Comparison of ENCODE assay signal across 23 cellular contexts in genomic region chr7:39360766-39361165, GRCh38.
"Had no signal": no experiment of that assay in that cellular context is flagged by ENCODE, and none has a peak within 500 bp of the region (broad histone marks: within the 10 kb centered on the region; RNA-seq: fewer than 3 reads in every experiment).

No MANE protein-coding gene starts in this region.

- H3K4me1 ChIP-seq: heart right ventricle, psoas muscle, tibial artery, upper lobe of left lung, uterus had no signal

- H3K4me3 Mint-ChIP-seq: dendritic cell treated with granulocyte-macrophage colony-stimulating factor and Interleukin-4, amounts not matched to agents 40 ng/mL and 50 ng/mL, for 4 days; effector memory CD8-positive, alpha-beta T cell; naive thymus-derived CD8-positive, alpha-beta T cell; stimulated activated memory B cell treated with anti-CD40 and anti-IgM and Interleukin-4, amounts not matched to agents 10 μg/mL and 1 μg/mL and 100 μg/mL, for 72 hours; stimulated activated naive CD8-positive, alpha-beta T cell treated with anti-CD3 and anti-CD28 coated beads, Interleukin-15, Interleukin-2, amounts not matched to agents 100 ng/mL and 50 ng/mL, for 24 hours had no signal

- H3K9me3 Mint-ChIP-seq: dendritic cell treated with granulocyte-macrophage colony-stimulating factor and Interleukin-4, amounts not matched to agents 40 ng/mL and 50 ng/mL, for 4 days; effector memory CD8-positive, alpha-beta T cell; stimulated activated naive CD8-positive, alpha-beta T cell treated with anti-CD3 and anti-CD28 coated beads, Interleukin-15, Interleukin-2, amounts not matched to agents 100 ng/mL and 50 ng/mL, for 24 hours had no signal

- H3K27me3 ChIP-seq: neutrophil, tibial artery, upper lobe of left lung, uterus had no signal

- H3K27ac Mint-ChIP-seq: dendritic cell treated with granulocyte-macrophage colony-stimulating factor and Interleukin-4, amounts not matched to agents 40 ng/mL and 50 ng/mL, for 4 days; effector memory CD8-positive, alpha-beta T cell; stimulated activated memory B cell treated with anti-CD40 and anti-IgM and Interleukin-4, amounts not matched to agents 10 μg/mL and 1 μg/mL and 100 μg/mL, for 72 hours; stimulated activated naive CD8-positive, alpha-beta T cell treated with anti-CD3 and anti-CD28 coated beads, Interleukin-15, Interleukin-2, amounts not matched to agents 100 ng/mL and 50 ng/mL, for 24 hours had no signal

- ATAC-seq: effector memory CD8-positive, alpha-beta T cell; heart right ventricle; left colon; mucosa of descending colon; naive thymus-derived CD8-positive, alpha-beta T cell; psoas muscle; sciatic nerve; stimulated activated memory B cell treated with anti-CD40 and anti-IgM and Interleukin-4, amounts not matched to agents 10 μg/mL and 1 μg/mL and 100 μg/mL, for 72 hours had no signal

- H3K4me3 ChIP-seq: heart right ventricle, mucosa of descending colon, psoas muscle, spleen, tibial artery, upper lobe of left lung, uterus had no signal

- H3K9me3 ChIP-seq: heart right ventricle, mucosa of descending colon, neutrophil, psoas muscle, spleen, tibial artery, upper lobe of left lung, uterus had no signal

- H3K36me3 Mint-ChIP-seq: naive thymus-derived CD8-positive, alpha-beta T cell; stimulated activated memory B cell treated with anti-CD40 and anti-IgM and Interleukin-4, amounts not matched to agents 10 μg/mL and 1 μg/mL and 100 μg/mL, for 72 hours had no signal

- H3K27ac ChIP-seq: heart right ventricle, neutrophil, psoas muscle, spleen, tibial artery, upper lobe of left lung, uterus had no signal

- H3K36me3 ChIP-seq: heart right ventricle, neutrophil, spleen, tibial artery, upper lobe of left lung, uterus had no signal

- FAIRE-seq: colon had no signal

- H3K27me3 Mint-ChIP-seq: dendritic cell treated with granulocyte-macrophage colony-stimulating factor and Interleukin-4, amounts not matched to agents 40 ng/mL and 50 ng/mL, for 4 days had no signal

- DNase-seq: effector memory CD8-positive, alpha-beta T cell; erythroblast; foreskin melanocyte; heart right ventricle; hypothalamus; islet precursor cell; left colon; mucosa of descending colon; naive thymus-derived CD8-positive, alpha-beta T cell; psoas muscle; spleen; stimulated activated CD4-positive, alpha-beta T cell treated with anti-CD3 and anti-CD28 coated beads, Interleukin-15, amount 100 ng/mL, for 24 hours; stimulated activated CD4-positive, alpha-beta T cell treated with anti-CD3 and anti-CD28 coated beads, Interleukin-1b, Interleukin-23, amount 100 ng/mL, for 48 hours; stimulated activated CD4-positive, alpha-beta T cell treated with anti-CD3 and anti-CD28 coated beads, Interleukin-4, amount 100 ng/mL, for 24 hours; tibial artery; upper lobe of left lung; uterus had no signal
